In the genomic region with DNA sequence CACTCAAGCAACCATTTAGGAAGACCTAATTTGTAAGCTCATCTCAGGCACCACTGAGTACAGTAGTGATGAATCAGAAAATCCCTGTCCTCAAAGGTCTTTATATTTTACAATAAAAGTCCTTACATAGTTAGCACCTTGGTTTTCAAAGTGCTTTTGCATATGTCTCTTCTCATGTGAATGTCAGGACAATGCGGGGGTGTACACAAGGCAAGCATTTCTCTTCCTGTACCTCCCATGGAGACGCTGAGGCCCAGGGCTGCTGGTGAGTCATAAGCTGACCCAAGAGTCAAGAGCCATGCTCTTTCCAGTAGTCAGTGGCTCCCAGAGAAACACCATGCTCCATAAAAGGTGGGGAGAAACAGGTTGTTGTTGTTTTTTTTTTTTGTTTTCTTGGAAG, we compare ENCODE assay signal across 2 cellular contexts.
TF ChIP-seq lines count a peak whose summit lies in the region.

No MANE protein-coding gene starts in this region.

TF ChIP-seq in HEK293T, 16 proteins besides CTCF, POLR2A, EP300 and RAD21 (continued from another document):
- no peak for TF ChIP-seq LEF1 (IDR thresholded peaks at IDR 0.05; ENCODE audit: borderline replicate concordance)

TF ChIP-seq in HepG2, 621 proteins besides CTCF, POLR2A, EP300 and RAD21 (continued from another document):
- TF ChIP-seq KIAA2018 (CRISPR knock-in tag; IDR thresholded peaks at IDR 0.05; ENCODE audit: borderline replicate concordance), result no peak
